In genomic region chr6:31711233-31711632, GRCh38 we compare ENCODE assay signal across 18 cellular contexts. TPM values are rescaled to one million over a fixed set of nuclear protein-coding genes. Genes with fewer than 3 reads are reported as not detected.
DNase-seq lines count a peak whose midpoint lies in the region; ATAC-seq, FAIRE-seq and TF ChIP-seq lines count a peak whose summit lies in the region.
"Had no signal": no experiment of that assay in that cellular context is flagged by ENCODE, and none has a peak within 500 bp of the region (broad histone marks: within the 10 kb centered on the region; RNA-seq: fewer than 3 reads in every experiment).

No MANE protein-coding gene starts in this region.

- H3K4me3 ChIP-seq in GM12878 (no peak overlapping the region), tibial artery (no peak overlapping the region)
- H3K4me3 ChIP-seq: suprapubic skin had no signal

- WGBS in GM12878 (ENCODE audit: insufficient coverage, insufficient replicate concordance, low lambda C conversion rate, missing lambda C conversion rate), result 27% methylated on average over 8 of the region's 8 CpGs

- SMC1A ChIA-PET in GM12878 (lab: Charles Lee; ENCODE audit: uncharacterized antibody, unreplicated experiment), result no interaction called here

- no TSS peak for BruUV-seq in GM12878 (replicated peaks; lab: Mats Ljungman, UMichigan)

- H3K4me1 ChIP-seq in GM12878 (ENCODE audit: control insufficient read depth, insufficient read depth, low read length) (no peaks in the 10 kb centered on the region), tibial artery (no peaks in the 10 kb centered on the region)

- ATAC-seq in GM12878 (peak; percentile 37; the same call in 2 of the 3 replicates), natural killer cell (peak in 2 of 3 donors; percentile 32 to 43), GM19395 (IDR thresholded peaks at IDR 0.05; ENCODE audit: unreplicated experiment) (no peak)

- TF ChIP-seq CTCF in GM12878 (IDR thresholded peaks at IDR 0.05 in 2 of 3, conservative IDR thresholded peaks at IDR 0.05 in 1 of 3; ENCODE audit: control insufficient read depth in 2 of 3, extremely low read depth in 1 of 3, insufficient read depth in 1 of 3, low read depth in 3 of 3, low read length in 3 of 3) (no peak), natural killer cell (IDR thresholded peaks at IDR 0.05) (no peak), tibial artery (IDR thresholded peaks at IDR 0.05) (no peak)

- no peak overlapping the region for H3K27ac ChIP-seq in GM12878 (ENCODE audit: control insufficient read depth, insufficient read depth)
- H3K27ac ChIP-seq in tibial artery, result no peak overlapping the region
- H3K27ac ChIP-seq: suprapubic skin had no signal

- H4K20me1 ChIP-seq in GM12878 (ENCODE audit: control insufficient read depth, insufficient read depth), result no peaks in the 10 kb centered on the region

- H3K36me3 Mint-ChIP-seq in natural killer cell, result no peaks in the 10 kb centered on the region
- H3K36me3 Mint-ChIP-seq: CD8-positive, alpha-beta memory T cell had no signal

- H3K4me1 Mint-ChIP-seq in natural killer cell, result peaks cover 16 to 21% of the 10 kb centered on the region in 2 donors

- no peak for TF ChIP-seq RAD21 in GM12878 (IDR thresholded peaks at IDR 0.05; ENCODE audit: insufficient read depth, low read depth, low read length)

- in situ Hi-C loops in GM12878 (cut with MboI), result no loop called here

- RAD21 ChIA-PET in GM12878 (lab: Charles Lee; ENCODE audit: unreplicated experiment), result interaction anchor here (0.7 kb wide), 1 partner anchor 119 kb away, joined by 3 read pairs; no protein-coding TSS in a partner anchor

- POLR2A ChIA-PET in GM12878 (lab: Charles Lee), result no interaction called here

- no peak overlapping the region for H3K4me2 ChIP-seq in GM12878 (ENCODE audit: control insufficient read depth, insufficient read depth)

- no peaks in the 10 kb centered on the region for H3K36me3 ChIP-seq in GM12878 (ENCODE audit: control insufficient read depth in 2 of 2, insufficient read depth in 2 of 2, low read length in 1 of 2)
- H3K36me3 ChIP-seq in tibial artery, result no peaks in the 10 kb centered on the region
- H3K36me3 ChIP-seq: suprapubic skin had no signal

- no peaks in the 10 kb centered on the region for H3K79me2 ChIP-seq in GM12878 (ENCODE audit: control insufficient read depth, insufficient read depth, low read length)

- H3K9me3 ChIP-seq in GM12878 (replicated peaks; ENCODE audit: control insufficient read depth, insufficient read depth, low read length) (no peaks in the 10 kb centered on the region), tibial artery (no peaks in the 10 kb centered on the region)
- H3K9me3 ChIP-seq: suprapubic skin had no signal

- TF ChIP-seq POLR2A in GM12878 (IDR thresholded peaks at IDR 0.05; ENCODE audit: low read depth, low read length), result no peak

- no peak overlapping the region for H2AFZ ChIP-seq in GM12878 (ENCODE audit: control insufficient read depth, low read depth, low read length)

- CTCF ChIA-PET in GM12878 (lab: Yijun Ruan, JAX), result interaction anchor here (0.5 to 2.9 kb wide), 3 partner anchors 27 to 58 kb away, joined by 3 to 14 read pairs (median 3); no protein-coding TSS in a partner anchor

- FAIRE-seq in GM12878 (lab: Jason Lieb, UNC), result no peak
- FAIRE-seq: bronchial epithelial cell had no signal

- intact Hi-C loops in GM12878 (cut with micrococcal nuclease; ENCODE audit: unreplicated experiment), result no loop called here
- intact Hi-C loops in natural killer cell (cut with micrococcal nuclease), result no loop called here
- intact Hi-C loops in tibial artery (cut with DNase I; ENCODE audit: low total_unique reads), result loop anchor here (5.0 kb wide), 1 partner anchor 574 kb away; the partner anchor contains the start of gene PSORS1C2

- no peak for TF ChIP-seq EP300 in GM12878 (IDR thresholded peaks at IDR 0.05; ENCODE audit: borderline replicate concordance in 1 of 2, control insufficient read depth in 1 of 2, low read depth in 2 of 2, low read length in 2 of 2)

- peak overlapping the region; percentile 4 for H3K4me3 Mint-ChIP-seq in natural killer cell
- H3K4me3 Mint-ChIP-seq: nephron had no signal

- H3K27me3 Mint-ChIP-seq in natural killer cell (ENCODE audit: low read depth in 2 of 2), result peaks cover 0 to 3% of the 10 kb centered on the region in 2 donors
- H3K27me3 Mint-ChIP-seq: CD8-positive, alpha-beta memory T cell had no signal

- H3K9ac ChIP-seq in GM12878 (ENCODE audit: control insufficient read depth, insufficient read depth, low read length), result no peak overlapping the region

- H3K27ac Mint-ChIP-seq in natural killer cell, result peak overlapping the region in 1 of 2 donors; percentile 14

- DNase-seq in GF-D8 (lab: John Stamatoyannopoulos, UW), result peak; percentile 10
- peak; percentile 15 for DNase-seq in MV-4-11 (lab: John Stamatoyannopoulos, UW)
- DNase-seq in GM12878 (ENCODE audit: low read depth, low spot score), result no peak
- DNase-seq in natural killer cell, result no peak
- DNase-seq in tibial artery, result no peak
- no peak for DNase-seq in H4 (ENCODE audit: low spot score)
- DNase-seq in GOT3 (lab: John Stamatoyannopoulos, UW), result no peak
- DNase-seq: activated CD4-positive, alpha-beta T cell treated with anti-CD3 and anti-CD28 coated beads for 4 hours; activated effector memory CD4-positive, alpha-beta T cell treated with Interleukin-2 at 50 U/mL for 16 hours; CD8-positive, alpha-beta memory T cell; head of caudate nucleus; kidney glomerular epithelial cell; NCI-H1694 had no signal

- H3K27me3 ChIP-seq in GM12878 (replicated peaks in 1 of 2; ENCODE audit: control insufficient read depth in 2 of 2, insufficient read depth in 2 of 2, low read length in 1 of 2), result peaks cover 0 to 2% of the 10 kb centered on the region in 2 experiments; a peak in 3 of 4 replicates
- H3K27me3 ChIP-seq in tibial artery, result peaks cover 0 to 29% of the 10 kb centered on the region in 2 donors
- H3K27me3 ChIP-seq: suprapubic skin had no signal

- no peaks in the 10 kb centered on the region for H3K9me3 Mint-ChIP-seq in natural killer cell
- H3K9me3 Mint-ChIP-seq: CD8-positive, alpha-beta memory T cell; nephron had no signal

RNA-seq across cellular contexts. Expression of gene LY6G6D, which starts 3.9 kb away (rescaled TPM):
- total RNA-seq in GM12878 (2013; cell fraction: nucleolus; rRNA removed), result not detected in 2 replicates
- total RNA-seq in GM12878 (2014; rRNA removed) (not detected in 2 replicates), GM12878 (2014; rRNA removed; fragmentation: Illumina TruSeq; extraction: Trizol) (not detected in 2 replicates), GM12878 (2021) (not detected in 2 replicates), natural killer cell (under 1 TPM in 1 of 3 donors, not detected in 2; 0.94 TPM)
- polyA plus RNA-seq in GM12878 (2011; ENCODE audit: low read depth), result not detected
- polyA plus RNA-seq in GM12878 (2011; rRNA removed) (not detected in 2 replicates), GM12878 (2014; fragmentation: Illumina TruSeq; extraction: Trizol) (not detected in 2 replicates), GM12878 (2014; fragmentation: Nextera tagmentation; extraction: Ambion mirVana) (not detected), GM12878 (2014; rRNA removed) (not detected in 2 replicates), GM12878 (2016; fragmentation: Nextera tagmentation; extraction: Ambion mirVana) (not detected)
- not detected in 2 replicates for polyA plus RNA-seq in GM12878 (2011; cell fraction: cytosol; rRNA removed)
- polyA plus RNA-seq in GM12878 (2011; cell fraction: nucleus; rRNA removed), result not detected in 2 replicates
- not detected in 2 replicates for polyA plus RNA-seq in GM12878 (2012)
- not detected in 2 replicates for polyA minus RNA-seq in GM12878 (2011; rRNA and poly(A)+ RNA removed)
- polyA minus RNA-seq in GM12878 (2011; cell fraction: cytosol; rRNA and poly(A)+ RNA removed), result not detected in 2 replicates
- not detected in 2 replicates for polyA minus RNA-seq in GM12878 (2011; cell fraction: nucleus; rRNA and poly(A)+ RNA removed)
- total RNA-seq in H4 (2014; rRNA removed; shearing (Covaris generic)), result not detected in 2 replicates
- total RNA-seq: bronchial epithelial cell; CD8-positive, alpha-beta memory T cell; skeletal muscle tissue had no signal
- polyA plus RNA-seq: CD8-positive, alpha-beta memory T cell had no signal

RNA-seq across cellular contexts. Expression of gene LY6G6F, which starts 4.6 kb away (rescaled TPM):
- not detected in 2 replicates for total RNA-seq in GM12878 (2013; cell fraction: nucleolus; rRNA removed)
- total RNA-seq in GM12878 (2014; rRNA removed), result not detected in 2 replicates
- not detected in 2 replicates for total RNA-seq in GM12878 (2014; rRNA removed; fragmentation: Illumina TruSeq; extraction: Trizol)
- total RNA-seq in GM12878 (2021), result not detected in 2 replicates
- polyA plus RNA-seq in GM12878 (2011; ENCODE audit: low read depth), result not detected
- not detected in 2 replicates for polyA plus RNA-seq in GM12878 (2011; rRNA removed)
- not detected in 2 replicates for polyA plus RNA-seq in GM12878 (2011; cell fraction: cytosol; rRNA removed)
- polyA plus RNA-seq in GM12878 (2011; cell fraction: nucleus; rRNA removed), result not detected in 2 replicates
- not detected in 2 replicates for polyA plus RNA-seq in GM12878 (2012)
- not detected in 2 replicates for polyA plus RNA-seq in GM12878 (2014; fragmentation: Illumina TruSeq; extraction: Trizol)
- polyA plus RNA-seq in GM12878 (2014; fragmentation: Nextera tagmentation; extraction: Ambion mirVana), result not detected
- polyA plus RNA-seq in GM12878 (2014; rRNA removed), result not detected in 2 replicates
- polyA plus RNA-seq in GM12878 (2016; fragmentation: Nextera tagmentation; extraction: Ambion mirVana), result not detected
- polyA minus RNA-seq in GM12878 (2011; rRNA and poly(A)+ RNA removed), result not detected in 2 replicates
- polyA minus RNA-seq in GM12878 (2011; cell fraction: cytosol; rRNA and poly(A)+ RNA removed), result not detected in 2 replicates
- polyA minus RNA-seq in GM12878 (2011; cell fraction: nucleus; rRNA and poly(A)+ RNA removed), result not detected in 2 replicates
- total RNA-seq in natural killer cell, result 1 to 10 TPM in 2 of 3 donors, under 1 TPM in 1; 0.97 to 3.2 (median 1.4) TPM
- not detected in 2 replicates for total RNA-seq in H4 (2014; rRNA removed; shearing (Covaris generic))
- total RNA-seq: bronchial epithelial cell; CD8-positive, alpha-beta memory T cell; skeletal muscle tissue; suprapubic skin had no signal
- polyA plus RNA-seq: CD8-positive, alpha-beta memory T cell had no signal

RNA-seq across cellular contexts. Expression of gene ABHD16A, which starts 8.1 kb away (rescaled TPM):
- total RNA-seq in GM12878 (2013; cell fraction: nucleolus; rRNA removed), result 26.8 and 30.9 TPM in 2 replicates
- total RNA-seq in GM12878 (2014; rRNA removed) (35.9 and 38.1 TPM in 2 replicates), GM12878 (2014; rRNA removed; fragmentation: Illumina TruSeq; extraction: Trizol) (20.7 and 21.8 TPM in 2 replicates), GM12878 (2021) (33.7 and 35.6 TPM in 2 replicates), natural killer cell (10 to 100 TPM; 92.0 to 97.6 (median 94.2) TPM)
- 10.1 TPM for polyA plus RNA-seq in GM12878 (2011; ENCODE audit: low read depth)
- polyA plus RNA-seq in GM12878 (2011; rRNA removed) (26.1 and 32.1 TPM in 2 replicates), GM12878 (2014; fragmentation: Illumina TruSeq; extraction: Trizol) (16.3 and 20.4 TPM in 2 replicates), GM12878 (2014; fragmentation: Nextera tagmentation; extraction: Ambion mirVana) (10 to 100 TPM in 1 of 2 experiments, 1 to 10 TPM in 1; 7.5 to 14.5 TPM), GM12878 (2014; rRNA removed) (35.6 and 39.5 TPM in 2 replicates), GM12878 (2016; fragmentation: Nextera tagmentation; extraction: Ambion mirVana) (10 to 100 TPM; 41.5 to 43.0 TPM)
- 37.6 and 44.3 TPM in 2 replicates for polyA plus RNA-seq in GM12878 (2011; cell fraction: cytosol; rRNA removed)
- polyA plus RNA-seq in GM12878 (2011; cell fraction: nucleus; rRNA removed), result 142 and 150 TPM in 2 replicates
- 22.0 and 24.2 TPM in 2 replicates for polyA plus RNA-seq in GM12878 (2012)
- 40.4 and 51.1 TPM in 2 replicates for polyA minus RNA-seq in GM12878 (2011; rRNA and poly(A)+ RNA removed)
- polyA minus RNA-seq in GM12878 (2011; cell fraction: cytosol; rRNA and poly(A)+ RNA removed), result 11.7 and 16.0 TPM in 2 replicates
- 30.1 and 41.5 TPM in 2 replicates for polyA minus RNA-seq in GM12878 (2011; cell fraction: nucleus; rRNA and poly(A)+ RNA removed)
- total RNA-seq in H4 (2014; rRNA removed; shearing (Covaris generic)), result 28.0 and 34.6 TPM in 2 replicates

RNA-seq across cellular contexts. Expression of gene LY6G6C, which starts 10.3 kb away (rescaled TPM):
- total RNA-seq in GM12878 (2013; cell fraction: nucleolus; rRNA removed), result not detected in 2 replicates
- total RNA-seq in GM12878 (2014; rRNA removed) (not detected in 2 replicates), GM12878 (2014; rRNA removed; fragmentation: Illumina TruSeq; extraction: Trizol) (not detected in 2 replicates), GM12878 (2021) (not detected in 2 replicates), natural killer cell (not detected)
- polyA plus RNA-seq in GM12878 (2011; ENCODE audit: low read depth), result not detected
- polyA plus RNA-seq in GM12878 (2011; rRNA removed) (not detected in 2 replicates), GM12878 (2014; fragmentation: Illumina TruSeq; extraction: Trizol) (not detected in 2 replicates), GM12878 (2014; fragmentation: Nextera tagmentation; extraction: Ambion mirVana) (not detected), GM12878 (2014; rRNA removed) (not detected in 2 replicates), GM12878 (2016; fragmentation: Nextera tagmentation; extraction: Ambion mirVana) (not detected)
- 0.10 TPM in 1 of 2 replicates, not detected in the other for polyA plus RNA-seq in GM12878 (2011; cell fraction: cytosol; rRNA removed)
- 0.16 and 0.45 TPM in 2 replicates for polyA plus RNA-seq in GM12878 (2011; cell fraction: nucleus; rRNA removed)
- not detected in 2 replicates for polyA plus RNA-seq in GM12878 (2012)
- polyA minus RNA-seq in GM12878 (2011; rRNA and poly(A)+ RNA removed), result 0.21 TPM in 1 of 2 replicates, not detected in the other
- polyA minus RNA-seq in GM12878 (2011; cell fraction: cytosol; rRNA and poly(A)+ RNA removed), result not detected in 2 replicates
- polyA minus RNA-seq in GM12878 (2011; cell fraction: nucleus; rRNA and poly(A)+ RNA removed), result not detected in 2 replicates
- not detected in 2 replicates for total RNA-seq in H4 (2014; rRNA removed; shearing (Covaris generic))
- total RNA-seq: bronchial epithelial cell; CD8-positive, alpha-beta memory T cell; skeletal muscle tissue had no signal
- polyA plus RNA-seq: CD8-positive, alpha-beta memory T cell had no signal

RNA-seq across cellular contexts. Expression of gene MPIG6B, which starts 11.9 kb away (rescaled TPM):
- total RNA-seq in GM12878 (2013; cell fraction: nucleolus; rRNA removed), result not detected in 2 replicates
- total RNA-seq in GM12878 (2014; rRNA removed), result not detected in 2 replicates
- not detected in 2 replicates for total RNA-seq in GM12878 (2014; rRNA removed; fragmentation: Illumina TruSeq; extraction: Trizol)
- total RNA-seq in GM12878 (2021), result not detected in 2 replicates
- not detected for polyA plus RNA-seq in GM12878 (2011; ENCODE audit: low read depth)
- not detected in 2 replicates for polyA plus RNA-seq in GM12878 (2011; rRNA removed)
- not detected in 2 replicates for polyA plus RNA-seq in GM12878 (2011; cell fraction: cytosol; rRNA removed)
- not detected in 2 replicates for polyA plus RNA-seq in GM12878 (2011; cell fraction: nucleus; rRNA removed)
- 0.09 TPM in 1 of 2 replicates, not detected in the other for polyA plus RNA-seq in GM12878 (2012)
- polyA plus RNA-seq in GM12878 (2014; fragmentation: Illumina TruSeq; extraction: Trizol), result not detected in 2 replicates
- not detected for polyA plus RNA-seq in GM12878 (2014; fragmentation: Nextera tagmentation; extraction: Ambion mirVana)
- polyA plus RNA-seq in GM12878 (2014; rRNA removed), result not detected in 2 replicates
- not detected for polyA plus RNA-seq in GM12878 (2016; fragmentation: Nextera tagmentation; extraction: Ambion mirVana)
- polyA minus RNA-seq in GM12878 (2011; rRNA and poly(A)+ RNA removed), result not detected in 2 replicates
- not detected in 2 replicates for polyA minus RNA-seq in GM12878 (2011; cell fraction: cytosol; rRNA and poly(A)+ RNA removed)
- not detected in 2 replicates for polyA minus RNA-seq in GM12878 (2011; cell fraction: nucleus; rRNA and poly(A)+ RNA removed)
- total RNA-seq in natural killer cell, result 10 to 100 TPM in 2 of 3 donors, 1 to 10 TPM in 1; 9.4 to 19.0 (median 12.8) TPM
- not detected in 2 replicates for total RNA-seq in H4 (2014; rRNA removed; shearing (Covaris generic))
- total RNA-seq: bronchial epithelial cell; CD8-positive, alpha-beta memory T cell had no signal

Comparison
In these comparisons a context has a peak if more than half of its experiments do, and no peak if none do; other contexts are left out.
1. DNase-seq: peak in GF-D8 (single experiment) and MV-4-11 (single experiment); none in GM12878 (single experiment), natural killer cell (single experiment), tibial artery (0 of 2), H4 (single experiment) and GOT3 (single experiment).